Comparison of ENCODE assay signal across 1 cellular context in the genomic region with DNA sequence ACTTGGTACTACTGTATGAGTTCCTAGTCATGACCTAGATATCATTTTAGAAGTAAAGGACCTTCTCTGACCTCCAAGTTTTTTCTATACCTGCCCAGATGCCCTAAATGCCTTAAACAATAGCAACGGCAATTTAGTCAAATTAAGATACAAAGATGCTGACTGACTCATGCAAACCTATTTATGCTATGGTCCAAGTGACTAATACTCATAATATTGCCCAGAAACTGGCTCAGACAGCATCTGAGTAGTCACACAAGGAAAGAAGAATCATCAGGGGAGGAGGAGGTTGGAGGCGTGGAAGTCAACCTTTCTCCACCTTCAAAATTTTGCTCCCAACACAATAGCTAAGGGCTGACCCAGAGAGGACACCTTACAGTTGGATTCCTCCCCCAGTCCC.
TF ChIP-seq lines count a peak whose summit lies in the region.

No MANE protein-coding gene starts in this region.

TF ChIP-seq in WTC11, 78 proteins besides CTCF, POLR2A, EP300 and RAD21 (continued from another document):
- TF ChIP-seq PRDM15 (CRISPR knock-in tag; IDR thresholded peaks at IDR 0.05) (no peak), CREM (CRISPR knock-in tag; IDR thresholded peaks at IDR 0.05) (no peak), NFATC4 (CRISPR knock-in tag; IDR thresholded peaks at IDR 0.05) (no peak), SP1 (CRISPR knock-in tag; conservative IDR thresholded peaks at IDR 0.05) (no peak)
